Comparison of ENCODE assay signal across 28 cellular contexts in the genomic region with DNA sequence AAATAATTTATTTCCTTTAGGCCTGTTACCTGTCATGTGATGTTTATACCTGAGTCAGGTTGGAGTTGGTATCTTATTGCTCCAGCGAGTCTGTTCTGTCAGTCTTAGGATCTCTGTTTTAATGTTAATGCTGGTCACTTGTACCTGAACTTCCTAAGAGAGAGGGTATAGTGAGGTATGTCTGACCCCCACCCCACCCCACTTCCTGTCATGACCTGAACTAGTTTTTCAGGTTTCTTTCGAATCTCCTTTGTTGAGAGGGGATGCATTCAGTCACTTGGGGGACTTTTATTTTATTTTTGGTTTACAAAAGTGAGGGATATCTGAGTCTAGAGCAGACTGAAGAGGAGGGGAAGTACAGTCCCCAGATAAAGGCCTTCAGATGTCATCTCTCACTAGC.
"Had no signal": no experiment of that assay in that cellular context is flagged by ENCODE, and none has a peak within 500 bp of the region (broad histone marks: within the 10 kb centered on the region; RNA-seq: fewer than 3 reads in every experiment).

No MANE protein-coding gene starts in this region.

- H3K27ac ChIP-seq: adrenal gland, SK-N-MC, WERI-Rb-1 had no signal

- H3K27me3 Mint-ChIP-seq: activated naive CD8-positive, alpha-beta T cell treated with anti-CD3 and anti-CD28 coated beads, Interleukin-2, amount 10 ng/mL, durations not matched to agents 7 days and 5 days had no signal

- DNase-seq: activated CD4-positive, alpha-beta T cell treated with anti-CD3 and anti-CD28 coated beads for 4 hours; activated CD8-positive, alpha-beta memory T cell treated with anti-CD3 and anti-CD28 coated beads, Interleukin-2, amount 50 U/mL, for 4 hours; activated CD8-positive, alpha-beta T cell treated with anti-CD3 and anti-CD28 coated beads for 36 hours; activated naive CD4-positive, alpha-beta T cell treated with anti-CD3 and anti-CD28 coated beads, Interleukin-2, amount 50 U/mL, for 16 hours; activated naive CD8-positive, alpha-beta T cell treated with anti-CD3 and anti-CD28 coated beads, Interleukin-2, amount 10 ng/mL, durations not matched to agents 7 days and 5 days; activated T-cell treated with anti-CD3 and anti-CD28 coated beads, Interleukin-2, amount 50 U/mL, for 72 hours; adrenal gland; anterior cingulate cortex; cerebellar nuclear complex; MG63; MV-4-11; NCI-H1092 treated with DMSO at 0.1 percent for 48 hours; NCI-H1417 treated with DMSO at 0.1 percent for 48 hours; NCI-H1694; NCI-H2029; NCI-H2107; NCI-H2171 treated with DMSO at 0.1 percent for 48 hours; NCI-H226; NCI-H510A treated with DMSO at 0.1 percent for 48 hours; NCI-H69; OCI-M1; RPMI8226; T-helper 1 cell; WERI-Rb-1 had no signal

- H3K4me3 Mint-ChIP-seq: activated CD8-positive, alpha-beta T cell treated with anti-CD3 and anti-CD28 coated beads for 36 hours; activated naive CD8-positive, alpha-beta T cell treated with anti-CD3 and anti-CD28 coated beads, Interleukin-2, amount 10 ng/mL, durations not matched to agents 7 days and 5 days; activated T-cell treated with anti-CD3 and anti-CD28 coated beads, Interleukin-2, amount 50 U/mL, for 72 hours had no signal

- H3K36me3 Mint-ChIP-seq: activated naive CD8-positive, alpha-beta T cell treated with anti-CD3 and anti-CD28 coated beads, Interleukin-2, amount 10 ng/mL, durations not matched to agents 7 days and 5 days had no signal

- H3K9me3 ChIP-seq: adrenal gland, MG63 had no signal

- H3K4me1 Mint-ChIP-seq: activated naive CD8-positive, alpha-beta T cell treated with anti-CD3 and anti-CD28 coated beads, Interleukin-2, amount 10 ng/mL, durations not matched to agents 7 days and 5 days had no signal

- ATAC-seq: activated CD4-positive, CD25-positive, alpha-beta regulatory T cell treated with anti-CD3 and anti-CD28 coated beads, Interleukin-2, amount 50 U/mL, for 24 hours; activated CD8-positive, alpha-beta T cell treated with anti-CD3 and anti-CD28 coated beads for 36 hours; activated T-cell treated with anti-CD3 and anti-CD28 coated beads, Interleukin-2, amount 50 U/mL, for 72 hours; Panc1; Right ventricle myocardium inferior had no signal

- H3K4me3 ChIP-seq: adrenal gland, MG63, SK-N-MC had no signal

- H3K36me3 ChIP-seq: adrenal gland, MG63, WERI-Rb-1 had no signal

- H3K27me3 ChIP-seq: adrenal gland, MG63 had no signal

- H3K4me1 ChIP-seq: adrenal gland had no signal

- H3K27ac Mint-ChIP-seq: activated CD8-positive, alpha-beta T cell treated with anti-CD3 and anti-CD28 coated beads for 36 hours; activated naive CD8-positive, alpha-beta T cell treated with anti-CD3 and anti-CD28 coated beads, Interleukin-2, amount 10 ng/mL, durations not matched to agents 7 days and 5 days; activated T-cell treated with anti-CD3 and anti-CD28 coated beads, Interleukin-2, amount 50 U/mL, for 72 hours had no signal
